23 cellular contexts compared by ENCODE assay signal in the genomic region with DNA sequence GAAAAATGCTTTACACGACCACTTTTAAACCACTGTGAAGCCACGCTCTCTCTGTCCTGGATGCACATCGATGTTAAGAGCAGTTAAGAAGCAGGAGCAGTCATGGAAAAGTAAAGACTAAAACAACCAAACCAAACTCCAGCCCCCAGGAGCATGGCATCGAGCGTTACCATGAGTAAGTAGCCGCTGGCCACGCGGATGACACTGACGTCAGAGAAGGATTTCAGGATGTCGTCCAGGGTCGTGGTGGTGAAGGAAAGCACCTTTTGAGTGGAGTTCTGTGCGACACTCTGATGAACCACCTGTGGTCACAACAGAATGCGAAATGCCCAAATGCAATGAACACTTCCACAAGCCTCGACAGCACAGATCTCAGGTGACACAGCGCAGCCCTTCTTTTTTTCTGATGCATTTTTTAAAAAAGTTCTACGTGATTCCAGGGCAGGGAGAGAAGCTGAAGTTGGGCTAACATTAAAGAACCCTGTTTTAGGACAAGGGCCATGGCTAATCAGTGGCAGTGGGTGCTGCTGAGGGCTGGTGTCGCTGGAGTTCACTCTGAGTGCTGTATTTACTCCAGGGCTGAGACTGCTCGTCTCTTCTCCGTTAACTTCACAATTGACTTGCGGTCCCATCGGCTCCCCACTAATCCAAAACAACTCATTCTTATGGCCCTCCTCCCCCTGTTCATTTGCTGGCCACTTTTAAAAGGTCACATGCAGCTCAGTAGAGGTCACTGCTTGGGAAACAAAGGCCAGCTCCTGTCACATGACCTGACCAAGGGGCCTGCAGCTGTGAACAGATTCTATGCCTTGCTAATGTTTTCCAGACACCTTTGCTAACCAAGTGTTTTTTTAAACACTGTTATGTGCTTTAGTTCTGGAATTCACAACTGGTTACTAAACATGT. TPM values are rescaled to one million over a fixed set of nuclear protein-coding genes. Genes with fewer than 3 reads are reported as not detected.
DNase-seq lines count a peak whose midpoint lies in the region; ATAC-seq, FAIRE-seq and TF ChIP-seq lines count a peak whose summit lies in the region.
"Had no signal": no experiment of that assay in that cellular context is flagged by ENCODE, and none has a peak within 500 bp of the region (broad histone marks: within the 10 kb centered on the region; RNA-seq: fewer than 3 reads in every experiment).

No MANE protein-coding gene starts in this region.

- H3K9me3 ChIP-seq in IMR-90 (ENCODE audit: control insufficient read depth, insufficient read depth, low read length) (no peaks in the 10 kb centered on the region), ectodermal cell (ENCODE audit: control insufficient read depth, low read length) (no peaks in the 10 kb centered on the region), keratinocyte (ENCODE audit: control insufficient read depth, low read depth, low read length) (no peaks in the 10 kb centered on the region), transverse colon (no peaks in the 10 kb centered on the region)
- H3K9me3 ChIP-seq: lower lobe of right lung, upper lobe of left lung had no signal

- peaks cover 4% of the 10 kb centered on the region in 2 experiments; a peak in 1 of 4 replicates for H3K79me1 ChIP-seq in IMR-90 (ENCODE audit: low read depth in 1 of 2, low read length in 2 of 2)

- FAIRE-seq in keratinocyte (lab: Jason Lieb, UNC) = no peak
- FAIRE-seq: GM12892 had no signal

- H4K20me1 ChIP-seq in IMR-90 (ENCODE audit: insufficient read depth, low read length) = no peaks in the 10 kb centered on the region
- no peaks in the 10 kb centered on the region for H4K20me1 ChIP-seq in keratinocyte (ENCODE audit: control insufficient read depth, extremely low read depth, insufficient read depth, low read length)

- no peak overlapping the region for H2BK120ac ChIP-seq in IMR-90 (ENCODE audit: low read depth, low read length)

- no peak overlapping the region for H4K5ac ChIP-seq in IMR-90 (ENCODE audit: low read depth, low read length)

- no peak overlapping the region for H2BK15ac ChIP-seq in IMR-90 (ENCODE audit: low read depth, low read length)

- H2AFZ ChIP-seq in IMR-90 (replicated peaks; ENCODE audit: low read length, poor library complexity) (no peak overlapping the region), keratinocyte (ENCODE audit: control insufficient read depth, low read length) (peak overlapping the region; percentile 6)
- H2AFZ ChIP-seq: hepatocyte had no signal

- intact Hi-C loops in IMR-90 (cut with micrococcal nuclease) = no loop called here
- intact Hi-C loops in transverse colon (cut with DNase I; ENCODE audit: low total_unique reads) = no loop called here

- no peak for TF ChIP-seq EP300 in transverse colon (IDR thresholded peaks at IDR 0.05; ENCODE audit: low read depth)

- dilution Hi-C loops in IMR-90 (cut with HindIII; ENCODE audit: low sequenced_read_pairs, unreplicated experiment) = no loop called here
- dilution Hi-C loops in keratinocyte (cut with MboI; ENCODE audit: extremely low pct_ligation_motif_present, low sequenced_read_pairs) = no loop called here

- H3K27ac ChIP-seq in IMR-90 (ENCODE audit: insufficient read depth, low read length) (no peak overlapping the region), ectodermal cell (ENCODE audit: insufficient read depth, low read depth, low read length, poor library complexity, severe bottlenecking) (peak overlapping the region; percentile 58), keratinocyte (ENCODE audit: control insufficient read depth, insufficient read depth, low read length) (no peak overlapping the region), transverse colon (no peak overlapping the region)
- H3K27ac ChIP-seq: hepatocyte, lower lobe of right lung, SK-N-MC, upper lobe of left lung had no signal

- TF ChIP-seq POLR2A in IMR-90 (IDR thresholded peaks at IDR 0.05; ENCODE audit: low read depth, low read length) (no peak), transverse colon (IDR thresholded peaks at IDR 0.05) (no peak)

- in situ Hi-C loops in IMR-90 (cut with MboI; ENCODE audit: low sequenced_read_pairs) = no loop called here
- in situ Hi-C loops in ACHN (cut with HindIII; ENCODE audit: low pct_ligation_motif_present, low pct_unique_long_range_greater_than_20kb, low sequenced_read_pairs) = no loop called here
- in situ Hi-C loops in transverse colon (cut with MboI; ENCODE audit: low pct_ligation_motif_present in 1 of 4, low pct_unique_long_range_greater_than_20kb in 1 of 4, low sequenced_read_pairs in 3 of 4) = no loop called here

- CTCF ChIA-PET in IMR-90 (lab: Yijun Ruan, JAX) = no interaction called here

- no peak overlapping the region for H4K91ac ChIP-seq in IMR-90 (ENCODE audit: insufficient read depth, low read depth, low read length)

- H3K56ac ChIP-seq in IMR-90 (ENCODE audit: extremely low read depth, insufficient read depth, low read length) = no peak overlapping the region

- H3K36me3 ChIP-seq in IMR-90 (ENCODE audit: control insufficient read depth, insufficient read depth, low read length) (peaks cover 55% of the 10 kb centered on the region), ectodermal cell (ENCODE audit: control insufficient read depth, insufficient read depth, low read length) (peaks cover 36% of the 10 kb centered on the region), keratinocyte (ENCODE audit: control insufficient read depth in 2 of 2, extremely low read depth in 1 of 2, insufficient read depth in 2 of 2, low read length in 2 of 2) (peaks cover 0 to 7% of the 10 kb centered on the region in 2 experiments), transverse colon (peaks cover 0 to 34% (median 12%) of the 10 kb centered on the region in 4 donors)

- DNase-seq in IMR-90 (no peak), keratinocyte (ENCODE audit: low read depth, low spot score) (no peak), putamen (ENCODE audit: low spot score) (peak; percentile 65), ACHN (no peak), transverse colon (no peak)
- DNase-seq: activated CD4-positive, alpha-beta T cell treated with anti-CD3 and anti-CD28 coated beads, Interleukin-2, amount 10 ng/mL, durations not matched to agents 24 days and 14 days; activated naive CD4-positive, alpha-beta T cell treated with anti-CD3 and anti-CD28 coated beads, Interleukin-2, amount 10 ng/mL, durations not matched to agents 7 days and 5 days; activated T-cell treated with anti-CD3 and anti-CD28 coated beads, Interleukin-2, amount 50 U/mL, for 72 hours; lower lobe of right lung; NCI-H1105 treated with DMSO at 0.1 percent for 48 hours; NCI-H2029 treated with DMSO at 0.1 percent for 48 hours; NCI-H345; NCI-H748 treated with DMSO at 0.1 percent for 48 hours; RPMI8226; stimulated activated naive CD8-positive, alpha-beta T cell treated with anti-CD3 and anti-CD28 coated beads, Interleukin-15, Interleukin-2, amounts not matched to agents 100 U/mL and 50 U/mL, for 24 hours; T-helper 2 cell had no signal

- POLR2A ChIA-PET in IMR-90 (lab: Charles Lee; ENCODE audit: unreplicated experiment) = no interaction called here

- no peak overlapping the region for H3K14ac ChIP-seq in IMR-90 (replicated peaks; ENCODE audit: low read depth, low read length)

- H3K4me1 ChIP-seq in IMR-90 (ENCODE audit: control insufficient read depth, insufficient read depth, low read length) (no peaks in the 10 kb centered on the region), ectodermal cell (ENCODE audit: control insufficient read depth, insufficient read depth, low read length) (peaks cover 32% of the 10 kb centered on the region), keratinocyte (ENCODE audit: control insufficient read depth, extremely low read depth, insufficient read depth, low read length) (peaks cover 10% of the 10 kb centered on the region), transverse colon (peaks cover 0 to 4% (median 0%) of the 10 kb centered on the region in 4 donors)
- H3K4me1 ChIP-seq: lower lobe of right lung, upper lobe of left lung had no signal

- H3K4me3 ChIP-seq in IMR-90 (ENCODE audit: insufficient read depth, low read depth, low read length) (no peak overlapping the region), ectodermal cell (ENCODE audit: insufficient read depth, low read depth, low read length) (no peak overlapping the region), keratinocyte (ENCODE audit: control insufficient read depth in 2 of 3, extremely low read depth in 1 of 3, insufficient read depth in 2 of 3, low read depth in 1 of 3, low read length in 3 of 3) (no peak overlapping the region), transverse colon (no peak overlapping the region)
- H3K4me3 ChIP-seq: hepatocyte, lower lobe of right lung, SK-N-MC, upper lobe of left lung had no signal

- WGBS in IMR-90 (ENCODE audit: extremely low coverage in 2 of 2, insufficient read length in 1 of 2), 2 experiments = no CpG with 5 or more reads among the region's 21 CpGs
- 68 to 69% methylated on average over 21 of the region's 21 CpGs for WGBS in ectodermal cell, 2 experiments
- WGBS in transverse colon (ENCODE audit: low coverage in 1 of 2), 2 donors = 92 to 94% methylated on average over 3 to 21 of the region's 21 CpGs

- no peak overlapping the region for H3K18ac ChIP-seq in IMR-90 (ENCODE audit: low read depth, low read length)

- no peak overlapping the region for H4K8ac ChIP-seq in IMR-90 (ENCODE audit: low read depth in 2 of 2, low read length in 2 of 2)

- ATAC-seq in IMR-90 (ENCODE audit: low read depth) = no peak
- ATAC-seq in HG03469 (IDR thresholded peaks at IDR 0.05; ENCODE audit: unreplicated experiment) = no peak
- ATAC-seq in GM19324 (IDR thresholded peaks at IDR 0.05; ENCODE audit: low FRiP score, unreplicated experiment) = no peak
- ATAC-seq: activated T-cell treated with anti-CD3 and anti-CD28 coated beads, Interleukin-2, amount 50 U/mL, for 72 hours; lower lobe of right lung; stimulated activated naive CD8-positive, alpha-beta T cell treated with anti-CD3 and anti-CD28 coated beads, Interleukin-15, Interleukin-2, amounts not matched to agents 100 U/mL and 50 U/mL, for 24 hours had no signal

- no peak overlapping the region for H2BK20ac ChIP-seq in IMR-90 (ENCODE audit: low read depth, low read length)

- no peak overlapping the region for H3K4ac ChIP-seq in IMR-90 (ENCODE audit: low read depth, low read length)

- TF ChIP-seq RAD21 in IMR-90 (IDR thresholded peaks at IDR 0.05; ENCODE audit: low read length) = no peak

- H3K9ac ChIP-seq in IMR-90 (ENCODE audit: low read depth, low read length) = no peak overlapping the region
- H3K9ac ChIP-seq in keratinocyte (ENCODE audit: control insufficient read depth, extremely low read depth, insufficient read depth, low read length) = no peak overlapping the region

- no peaks in the 10 kb centered on the region for H3K27me3 ChIP-seq in IMR-90 (ENCODE audit: control insufficient read depth, insufficient read depth, low read length)
- no peaks in the 10 kb centered on the region for H3K27me3 ChIP-seq in ectodermal cell (ENCODE audit: control insufficient read depth, insufficient read depth, low read length, poor library complexity, severe bottlenecking)
- no peaks in the 10 kb centered on the region for H3K27me3 ChIP-seq in keratinocyte (ENCODE audit: control insufficient read depth, extremely low read depth, insufficient read depth, low read length)
- no peaks in the 10 kb centered on the region for H3K27me3 ChIP-seq in transverse colon
- H3K27me3 ChIP-seq: hepatocyte, upper lobe of left lung had no signal

- no peaks in the 10 kb centered on the region for H3K79me2 ChIP-seq in keratinocyte (ENCODE audit: control insufficient read depth, insufficient read depth, low read length)

- H2AK5ac ChIP-seq in IMR-90 (ENCODE audit: low read depth, low read length) = no peak overlapping the region

- H2AK9ac ChIP-seq in IMR-90 (replicated peaks; ENCODE audit: low read depth, low read length, poor library complexity) = peak overlapping the region; percentile 31

- TF ChIP-seq CTCF in IMR-90 (conservative IDR thresholded peaks at IDR 0.05; ENCODE audit: low read depth, low read length) = no peak
- TF ChIP-seq CTCF in keratinocyte (optimal IDR thresholded peaks at IDR 0.05 in 1 of 3, IDR thresholded peaks at IDR 0.05 in 1 of 3, conservative IDR thresholded peaks at IDR 0.05 in 1 of 3; ENCODE audit: extremely low read depth in 1 of 3, insufficient read depth in 2 of 3, low read length in 3 of 3) = no peak
- TF ChIP-seq CTCF in transverse colon (IDR thresholded peaks at IDR 0.05) = no peak

- H2BK5ac ChIP-seq in IMR-90 (ENCODE audit: low read depth, low read length, poor library complexity, severe bottlenecking) = no peak overlapping the region

- H3K9me1 ChIP-seq in IMR-90 (ENCODE audit: insufficient read depth, low read length) (peaks cover 6% of the 10 kb centered on the region; the same call in 1 of the 2 replicates), keratinocyte (ENCODE audit: control insufficient read depth, extremely low read depth, insufficient read depth, low read length) (no peaks in the 10 kb centered on the region)

- BruUV-seq in IMR-90 (replicated peaks; lab: Mats Ljungman, UMichigan) = no TSS peak

- no peak overlapping the region for H3K23ac ChIP-seq in IMR-90 (ENCODE audit: low read depth, low read length)

- H3K4me2 ChIP-seq in IMR-90 (ENCODE audit: low read depth, low read length) (no peak overlapping the region), keratinocyte (ENCODE audit: control insufficient read depth, extremely low read depth, insufficient read depth, low read depth, low read length) (no peak overlapping the region)
- H3K4me2 ChIP-seq: hepatocyte had no signal

RNA-seq across cellular contexts. Expression of a gene that starts 38.6 kb away (rescaled TPM):
- total RNA-seq in IMR-90 (2012; rRNA removed) (4.1 and 5.3 TPM in 2 replicates), transverse colon (10 to 100 TPM; 12.3 to 50.9 (median 26.4) TPM)
- polyA plus RNA-seq in IMR-90 (2012; rRNA removed) (5.0 and 6.0 TPM in 2 replicates), keratinocyte (0.82 to 1.7 TPM (median 1.5 TPM) in 3 replicates)
- 2.0 and 3.7 TPM in 2 replicates for polyA plus RNA-seq in IMR-90 (2012; cell fraction: cytosol; rRNA removed)
- polyA plus RNA-seq in IMR-90 (2012; cell fraction: nucleus; rRNA removed; ENCODE audit: low replicate concordance) = 12.6 and 14.4 TPM in 2 replicates
- polyA plus RNA-seq in ectodermal cell (2013, experiment 1 of 4) = 31.0 TPM
- polyA plus RNA-seq in ectodermal cell (2013, experiment 2 of 4) = 26.1 TPM
- 27.9 TPM for polyA plus RNA-seq in ectodermal cell (2013, experiment 3 of 4)
- 24.2 TPM for polyA plus RNA-seq in ectodermal cell (2013, experiment 4 of 4)
- polyA plus RNA-seq in keratinocyte (2011; ENCODE audit: low read depth) = 2.2 TPM
- polyA plus RNA-seq in keratinocyte (2011; cell fraction: cytosol; rRNA removed) = 0.91 and 1.1 TPM in 2 replicates
- polyA plus RNA-seq in keratinocyte (2011; cell fraction: nucleus; rRNA removed) = 5.1 and 5.9 TPM in 2 replicates
- polyA plus RNA-seq in keratinocyte (2012; ENCODE audit: low replicate concordance) = 1.6 and 2.7 TPM in 2 replicates
- 1.3 to 11.4 TPM (median 8.5 TPM) in 3 replicates for polyA minus RNA-seq in keratinocyte
- 9.8 TPM for polyA minus RNA-seq in keratinocyte (2011; cell fraction: cytosol; rRNA and poly(A)+ RNA removed)
- polyA minus RNA-seq in keratinocyte (2011; cell fraction: nucleus; rRNA and poly(A)+ RNA removed) = 6.8 and 15.2 TPM in 2 replicates
